ENCODE assay signal across 7 cellular contexts in the genomic region with DNA sequence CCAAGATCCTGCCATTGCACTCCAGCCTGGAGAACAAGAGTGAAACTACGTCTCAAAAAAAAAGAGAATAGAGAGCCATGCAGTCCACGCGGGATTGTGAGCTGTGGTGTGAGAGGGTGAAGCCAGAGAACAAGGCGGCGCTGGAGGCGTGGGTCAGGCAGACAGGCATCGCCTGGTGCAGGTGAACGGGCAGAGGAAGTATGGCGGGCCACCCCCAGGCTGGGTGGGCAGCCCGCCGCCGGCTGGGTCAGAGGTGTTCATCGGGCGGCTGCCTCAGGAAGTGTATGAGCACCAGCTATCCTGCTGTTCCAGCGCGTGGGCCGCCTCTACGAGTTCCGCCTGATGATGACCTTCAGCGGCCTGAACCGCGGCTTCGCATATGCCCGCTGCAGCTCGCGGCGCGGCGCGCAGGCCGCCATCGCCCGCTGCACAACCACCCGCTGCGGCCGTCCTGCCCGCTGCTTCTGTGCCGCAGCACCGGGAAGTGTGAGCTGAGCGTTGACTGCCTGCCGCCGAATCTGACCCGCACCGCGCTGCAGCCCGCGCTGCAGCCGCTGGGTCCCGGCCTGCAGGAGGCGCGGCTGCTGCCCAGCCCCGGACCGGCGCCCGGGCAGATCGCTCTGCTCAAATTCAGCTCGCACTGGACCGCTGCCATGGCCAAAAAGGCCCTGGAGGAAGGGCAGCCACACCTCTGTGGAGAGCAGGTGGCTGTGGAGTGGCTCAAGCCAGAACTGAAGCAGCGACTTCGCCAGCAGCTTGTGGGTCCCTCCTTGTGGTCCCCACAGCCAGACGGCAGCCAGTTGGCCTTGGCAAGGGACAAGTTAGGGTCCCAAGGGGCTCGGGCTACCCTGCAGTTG.
A peak's percentile ranks its signal among the peaks of the same experiment; 100 is the strongest.
DNase-seq lines count a peak whose midpoint lies in the region; ATAC-seq and TF ChIP-seq lines count a peak whose summit lies in the region.
"Not testable (repeated sequence)": the region's sequence is repeated elsewhere in the genome, so short reads cannot be mapped to it uniquely, and the experiment has no call there.

No MANE protein-coding gene starts in this region.

- peak; percentile 4 for ATAC-seq in activated B cell treated with CpG ODN at 0.5 μM for 24 hours (ENCODE audit: low read depth)
- peak; percentile 67 for ATAC-seq in lung (ENCODE audit: insufficient read depth, low FRiP score)
- ATAC-seq in gastrocnemius medialis = peak; percentile 21 to 42

- not testable (repeated sequence) for H3K36me3 ChIP-seq in KMS-11 (ENCODE audit: insufficient read depth); lung (ENCODE audit: control insufficient read depth in 2 of 2, insufficient read depth in 2 of 2, low read length in 2 of 2); gastrocnemius medialis

- peaks cover 36% of the 10 kb centered on the region for H3K36me3 Mint-ChIP-seq in activated B cell treated with CpG ODN at 0.5 μM for 24 hours (ENCODE audit: low read depth)

- not testable (repeated sequence) for H3K27me3 Mint-ChIP-seq in activated B cell treated with CpG ODN at 0.5 μM for 24 hours

- H3K4me1 ChIP-seq in KMS-11 (ENCODE audit: low read depth, poor library complexity, severe bottlenecking) (peaks cover 29% of the 10 kb centered on the region), gastrocnemius medialis (peaks cover 7 to 10% of the 10 kb centered on the region in 2 donors)
- not testable (repeated sequence) for H3K4me1 ChIP-seq in lung (ENCODE audit: control insufficient read depth in 2 of 2, insufficient read depth in 2 of 2, low read length in 2 of 2)

- intact Hi-C loops in activated B cell treated with CpG ODN at 0.5 μM for 24 hours (cut with micrococcal nuclease) = loop anchor here (1.0 kb wide), 1 partner anchor 675 kb away; no protein-coding TSS in a partner anchor
- intact Hi-C loops in gastrocnemius medialis (cut with DNase I; ENCODE audit: low total_unique reads) = not testable (repeated sequence)

- TF ChIP-seq POLR2A in gastrocnemius medialis (IDR thresholded peaks at IDR 0.05) = not testable (repeated sequence)

- not testable (repeated sequence) for H3K9me3 Mint-ChIP-seq in activated B cell treated with CpG ODN at 0.5 μM for 24 hours

- TF ChIP-seq CTCF in GM12874 (IDR thresholded peaks at IDR 0.05; ENCODE audit: insufficient read depth, low read depth, low read length) = 0 out of 2 replicates have a peak, but pooled peaks have one; percentile 7
- TF ChIP-seq CTCF in KMS-11 (conservative IDR thresholded peaks at IDR 0.05; ENCODE audit: low read depth, low read length); activated B cell treated with CpG ODN at 0.5 μM for 24 hours (IDR thresholded peaks at IDR 0.05); astrocyte of the spinal cord (IDR thresholded peaks at IDR 0.05; ENCODE audit: low read depth, low read length); lung (IDR thresholded peaks at IDR 0.05; ENCODE audit: control extremely low read depth, extremely low read depth): not testable (repeated sequence)
- TF ChIP-seq CTCF in gastrocnemius medialis (IDR thresholded peaks at IDR 0.05 in 4 of 5, conservative IDR thresholded peaks at IDR 0.05 in 1 of 5) = peak in 1 of 5 experiments; percentile 20

- H3K79me2 ChIP-seq in KMS-11 (ENCODE audit: insufficient read depth, low read depth) = peaks cover 38% of the 10 kb centered on the region

- H3K27me3 ChIP-seq in KMS-11 (ENCODE audit: insufficient read depth, low read depth); lung (ENCODE audit: control insufficient read depth, insufficient read depth): not testable (repeated sequence)
- H3K27me3 ChIP-seq in gastrocnemius medialis = peaks cover 32 to 37% (median 33%) of the 10 kb centered on the region in 3 donors

- H3K27ac ChIP-seq in KMS-11 (peak overlapping the region; percentile 95), lung (ENCODE audit: low read depth in 1 of 2, low read length in 1 of 2) (peak overlapping the region; percentile 34 to 77), gastrocnemius medialis (peak overlapping the region in 1 of 4 donors; percentile 66)

- DNase-seq in activated B cell treated with CpG ODN at 0.5 μM for 24 hours = peak; percentile 46
- peak; percentile 33 for DNase-seq in astrocyte of the spinal cord (ENCODE audit: low read depth, low spot score)
- DNase-seq in foreskin melanocyte = peak; percentile 19
- not testable (repeated sequence) for DNase-seq in lung (ENCODE audit: low spot score); gastrocnemius medialis

- H3K4me1 Mint-ChIP-seq in activated B cell treated with CpG ODN at 0.5 μM for 24 hours = peaks cover 33% of the 10 kb centered on the region

- not testable (repeated sequence) for H3K4me3 ChIP-seq in KMS-11 (IDR thresholded peaks at IDR 0.05; ENCODE audit: insufficient read depth, low read depth, low read length)
- H3K4me3 ChIP-seq in astrocyte of the spinal cord (ENCODE audit: low read depth, low read length) (peak overlapping the region; percentile 54), lung (peak overlapping the region; percentile 42), gastrocnemius medialis (peak overlapping the region; percentile 47 to 73 (median 62))

- not testable (repeated sequence) for H3K9me3 ChIP-seq in lung (ENCODE audit: control insufficient read depth in 2 of 2, insufficient read depth in 1 of 2, low read length in 1 of 2); gastrocnemius medialis

- CTCF ChIA-PET in activated B cell treated with CpG ODN at 0.5 μM for 24 hours (lab: Charles Lee) = not testable (repeated sequence)

- 2 to 3% methylated on average over 37 to 52 of the region's 62 CpGs for WGBS in lung, 2 donors

- H2AFZ ChIP-seq in KMS-11 (ENCODE audit: low read depth) = peak overlapping the region; percentile 59

- H4K20me1 ChIP-seq in KMS-11 (ENCODE audit: insufficient read depth) = not testable (repeated sequence)

- in situ Hi-C loops in astrocyte of the spinal cord (cut with HindIII; ENCODE audit: low sequenced_read_pairs) = not testable (repeated sequence)
- in situ Hi-C loops in gastrocnemius medialis (cut with MboI; ENCODE audit: low sequenced_read_pairs in 4 of 4) = loop anchor here in 2 of 4 donors (25.0 kb wide), 3 partner anchors 174 to 701 kb away; partner anchors contain the start of gene LRRC37A (in 1 of the 2)

- H3K9ac ChIP-seq in KMS-11 = peak overlapping the region; percentile 87

- H3K27ac Mint-ChIP-seq in activated B cell treated with CpG ODN at 0.5 μM for 24 hours = peak overlapping the region; percentile 60

- H3K4me2 ChIP-seq in KMS-11 = peak overlapping the region; percentile 93

- peak overlapping the region; percentile 98 for H3K4me3 Mint-ChIP-seq in activated B cell treated with CpG ODN at 0.5 μM for 24 hours

- POLR2A ChIA-PET in activated B cell treated with CpG ODN at 0.5 μM for 24 hours (lab: Charles Lee) = interaction anchor here (0.9 to 1.7 kb wide), 3 partner anchors 159 to 675 kb away, joined by 3 to 7 read pairs (median 4); no protein-coding TSS in a partner anchor

Comparison
In these comparisons a context has a peak if more than half of its experiments do, and no peak if none do; other contexts are left out.
1. ATAC-seq: peak in every context shown above with its lines; median percentile 67 in lung; 32 in gastrocnemius medialis; 4 in activated B cell treated with CpG ODN at 0.5 μM for 24 hours.